In the genomic region with DNA sequence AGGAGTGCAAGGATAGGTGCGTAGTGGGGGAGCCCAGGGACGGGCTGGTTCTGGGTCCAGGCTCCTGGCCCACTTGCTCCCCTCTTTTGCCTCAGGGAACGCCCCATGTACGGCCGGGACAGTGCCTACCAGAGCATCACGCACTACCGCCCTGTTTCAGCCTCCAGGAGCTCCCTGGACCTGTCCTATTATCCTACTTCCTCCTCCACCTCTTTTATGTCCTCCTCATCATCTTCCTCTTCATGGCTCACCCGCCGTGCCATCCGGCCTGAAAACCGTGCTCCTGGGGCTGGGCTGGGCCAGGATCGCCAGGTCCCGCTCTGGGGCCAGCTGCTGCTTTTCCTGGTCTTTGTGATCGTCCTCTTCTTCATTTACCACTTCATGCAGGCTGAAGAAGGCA, we compare ENCODE assay signal across 8 cellular contexts. TPM values are rescaled to one million over a fixed set of nuclear protein-coding genes. Genes with fewer than 3 reads are reported as not detected.
DNase-seq lines count a peak whose midpoint lies in the region; ATAC-seq and TF ChIP-seq lines count a peak whose summit lies in the region.

No MANE protein-coding gene starts in this region.

- H3K27me3 Mint-ChIP-seq in CD14-positive monocyte (ENCODE audit: low read depth in 3 of 3), result peaks cover 0 to 5% (median 0%) of the 10 kb centered on the region in 3 donors

- H3K9me2 ChIP-seq in Loucy (replicated peaks; ENCODE audit: low read depth, low read length), result no peaks in the 10 kb centered on the region

- peak overlapping the region; percentile 59 to 84 for H3K4me3 Mint-ChIP-seq in CD14-positive monocyte

- H3K4me1 ChIP-seq in Loucy (ENCODE audit: insufficient read depth, low read length, poor library complexity, severe bottlenecking) (peaks cover 6% of the 10 kb centered on the region), neuron (ENCODE audit: insufficient read depth, low read length) (peaks cover 19% of the 10 kb centered on the region)
- H3K4me1 ChIP-seq in effector memory CD4-positive, alpha-beta T cell (ENCODE audit: control insufficient read depth, insufficient read depth, low read length, poor library complexity, severe bottlenecking), result peaks cover 17% of the 10 kb centered on the region

- H3K4me3 ChIP-seq in Loucy (ENCODE audit: low read length, poor library complexity, severe bottlenecking) (peak overlapping the region; percentile 86), neuron (ENCODE audit: low read length) (peak overlapping the region; percentile 67)
- no peak overlapping the region for H3K4me3 ChIP-seq in effector memory CD4-positive, alpha-beta T cell (ENCODE audit: insufficient read depth, low read depth, low read length, poor library complexity, severe bottlenecking)

- H3K9ac ChIP-seq in Loucy (ENCODE audit: low read depth, low read length, poor library complexity, severe bottlenecking), result peak overlapping the region; percentile 98

- DNase-seq in CD14-positive monocyte (ENCODE audit: low spot score) (peak; percentile 18), GM13976 (ENCODE audit: low spot score) (no peak)
- DNase-seq in effector memory CD4-positive, alpha-beta T cell, result no peak
- DNase-seq in stimulated activated CD4-positive, alpha-beta T cell treated with anti-CD3 and anti-CD28 coated beads, Interleukin-2, amount 100 ng/mL, for 24 hours, result no peak

- H3K36me3 Mint-ChIP-seq in CD14-positive monocyte, result peaks cover 5 to 10% of the 10 kb centered on the region in 2 donors

- H2AFZ ChIP-seq in Loucy (ENCODE audit: low read length), result no peak overlapping the region
- no peak overlapping the region for H2AFZ ChIP-seq in neuron (ENCODE audit: low read depth, low read length)

- ATAC-seq in HG02885 (IDR thresholded peaks at IDR 0.05; ENCODE audit: poor library complexity, unreplicated experiment) (no peak), HG03196 (IDR thresholded peaks at IDR 0.05; ENCODE audit: unreplicated experiment) (no peak)

- peak overlapping the region; percentile 85 for H3K4me2 ChIP-seq in Loucy (ENCODE audit: low read depth, low read length, poor library complexity, severe bottlenecking)

- in situ Hi-C loops in GM13976 (cut with MboI; ENCODE audit: low sequenced_read_pairs, unreplicated experiment), result no loop called here

- peaks cover 18% of the 10 kb centered on the region; the same call in 1 of the 2 replicates for H3K79me2 ChIP-seq in Loucy (ENCODE audit: insufficient read depth, low read length)

- TF ChIP-seq CTCF in CD14-positive monocyte (IDR thresholded peaks at IDR 0.05) (no peak), Loucy (conservative IDR thresholded peaks at IDR 0.05; ENCODE audit: low read length) (no peak), GM13976 (IDR thresholded peaks at IDR 0.05; ENCODE audit: borderline replicate concordance, control extremely low read depth, extremely low read depth, insufficient read depth, missing control alignments) (no peak)

- H3K27ac ChIP-seq in effector memory CD4-positive, alpha-beta T cell (ENCODE audit: insufficient read depth, low read length, poor library complexity, severe bottlenecking), result peak overlapping the region; percentile 97

- peaks cover 31% of the 10 kb centered on the region for H3K4me1 Mint-ChIP-seq in CD14-positive monocyte

- H3K36me3 ChIP-seq in Loucy (ENCODE audit: insufficient read depth, low read length), result no peaks in the 10 kb centered on the region
- no peaks in the 10 kb centered on the region for H3K36me3 ChIP-seq in effector memory CD4-positive, alpha-beta T cell (ENCODE audit: control insufficient read depth, insufficient read depth, low read length)
- peaks cover 3% of the 10 kb centered on the region for H3K36me3 ChIP-seq in neuron (ENCODE audit: insufficient read depth, low read length)

- H3K9me3 ChIP-seq in Loucy (ENCODE audit: insufficient read depth, low read depth, low read length) (no peaks in the 10 kb centered on the region), neuron (ENCODE audit: low read length) (no peaks in the 10 kb centered on the region)
- no peaks in the 10 kb centered on the region for H3K9me3 ChIP-seq in effector memory CD4-positive, alpha-beta T cell (ENCODE audit: control insufficient read depth, low read length)

- peaks cover 0 to 22% (median 4%) of the 10 kb centered on the region in 7 donors for H3K9me3 Mint-ChIP-seq in CD14-positive monocyte

- H3F3A ChIP-seq in Loucy (ENCODE audit: low read depth), result no peaks in the 10 kb centered on the region

- H3K27ac Mint-ChIP-seq in CD14-positive monocyte, result peak overlapping the region; percentile 88 to 95 (median 93)

- intact Hi-C loops in CD14-positive monocyte (cut with micrococcal nuclease), result no loop called here

- no peaks in the 10 kb centered on the region for H3K27me3 ChIP-seq in Loucy (ENCODE audit: insufficient read depth, low read length, poor library complexity, severe bottlenecking)
- no peaks in the 10 kb centered on the region for H3K27me3 ChIP-seq in effector memory CD4-positive, alpha-beta T cell (replicated peaks; ENCODE audit: control insufficient read depth, insufficient read depth, low read length, poor library complexity, severe bottlenecking)
- no peaks in the 10 kb centered on the region for H3K27me3 ChIP-seq in neuron (ENCODE audit: insufficient read depth, low read length)

- peaks cover 4% of the 10 kb centered on the region for H4K20me1 ChIP-seq in Loucy (ENCODE audit: insufficient read depth, low read length, poor library complexity, severe bottlenecking)

RNA-seq across cellular contexts. Expression of a gene that starts 1.7 kb away (rescaled TPM):
- 10 to 100 TPM; 14.0 to 17.6 TPM for polyA plus RNA-seq in CD14-positive monocyte

RNA-seq across cellular contexts. Expression of a gene that starts 6.4 kb away (rescaled TPM):
- polyA plus RNA-seq in CD14-positive monocyte, result 100 to 1,000 TPM; 111 to 219 TPM

RNA-seq across cellular contexts. Expression of a gene that starts 17.4 kb away (rescaled TPM):
- 1,000 to 10,000 TPM; 1,536 to 1,724 TPM for polyA plus RNA-seq in CD14-positive monocyte

RNA-seq across cellular contexts. Expression of a gene that starts 28.3 kb away (rescaled TPM):
- polyA plus RNA-seq in CD14-positive monocyte, result 10 to 100 TPM; 26.2 to 27.2 TPM

RNA-seq across cellular contexts. Expression of a gene that starts 30.6 kb away (rescaled TPM):
- 10 to 100 TPM; 21.7 to 21.9 TPM for polyA plus RNA-seq in CD14-positive monocyte
